In the genomic region with DNA sequence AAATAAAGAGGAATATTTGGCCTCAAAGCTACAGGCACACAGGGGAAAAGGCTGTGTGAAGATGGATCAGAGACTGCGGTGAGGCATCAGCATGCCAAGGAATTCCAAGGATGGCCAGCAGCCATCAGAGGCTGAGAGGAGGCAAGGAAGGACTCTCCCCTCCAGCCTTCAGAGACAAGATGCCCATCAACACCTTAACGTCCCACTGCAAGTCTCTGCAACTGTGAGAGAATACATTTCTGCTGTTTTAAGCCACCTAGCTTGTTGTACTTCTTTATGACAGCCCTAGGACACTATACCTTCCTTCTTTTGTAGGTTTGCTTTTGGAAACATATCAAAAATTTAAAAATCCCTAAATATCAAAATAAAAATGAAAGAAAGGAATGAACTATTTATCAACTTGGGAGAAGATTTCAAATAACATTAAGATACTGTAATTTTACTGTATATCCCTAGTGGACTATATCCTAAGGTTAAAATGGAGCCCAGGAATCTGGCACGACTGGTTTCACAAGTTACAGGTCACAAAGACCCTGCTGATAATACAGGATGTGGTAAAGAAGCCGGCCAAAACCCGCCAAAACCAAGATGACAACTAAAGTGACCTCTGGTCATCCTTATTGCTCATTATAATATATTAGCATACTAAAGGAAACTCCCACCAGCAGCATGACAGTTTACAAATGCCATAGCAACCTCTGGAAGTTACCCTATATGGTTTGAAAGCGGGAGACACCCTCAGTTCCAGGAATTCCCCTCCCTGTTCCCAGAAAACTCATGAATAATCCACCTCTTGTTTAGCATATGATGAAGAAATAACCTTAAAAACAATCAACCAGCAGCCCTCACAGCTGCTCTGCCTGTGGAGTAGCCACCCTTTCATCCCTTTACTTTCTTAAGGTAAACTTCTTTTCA, we compare ENCODE assay signal across 12 cellular contexts.
DNase-seq lines count a peak whose midpoint lies in the region; ATAC-seq and TF ChIP-seq lines count a peak whose summit lies in the region.
"Had no signal": no experiment of that assay in that cellular context is flagged by ENCODE, and none has a peak within 500 bp of the region (broad histone marks: within the 10 kb centered on the region; RNA-seq: fewer than 3 reads in every experiment).

No MANE protein-coding gene starts in this region.

- POLR2A ChIA-PET in activated CD4-positive, alpha-beta T cell treated with anti-CD3 and anti-CD28 coated beads, Interleukin-2, amount 10 ng/mL, durations not matched to agents 7 days and 5 days (lab: Charles Lee), result no interaction called here

- H3K4me1 ChIP-seq in osteoblast (ENCODE audit: insufficient read depth, low read length) (no peaks in the 10 kb centered on the region), uterus (no peaks in the 10 kb centered on the region)

- no peaks in the 10 kb centered on the region for H3K9me3 Mint-ChIP-seq in activated CD4-positive, alpha-beta T cell treated with anti-CD3 and anti-CD28 coated beads, Interleukin-2, amount 10 ng/mL, durations not matched to agents 7 days and 5 days

- H3K4me3 ChIP-seq in epithelial cell of esophagus (ENCODE audit: low read length) (no peak overlapping the region), osteoblast (ENCODE audit: insufficient read depth, low read length) (no peak overlapping the region), uterus (no peak overlapping the region)

- H3K9me3 ChIP-seq in osteoblast (ENCODE audit: low read depth, low read length), result no peaks in the 10 kb centered on the region
- H3K9me3 ChIP-seq in uterus, result no peaks in the 10 kb centered on the region

- ATAC-seq in GM19467 (IDR thresholded peaks at IDR 0.05; ENCODE audit: unreplicated experiment), result no peak
- ATAC-seq: SK-N-SH treated with all-trans-retinoic acid at 6 μM for 48 hours had no signal

- no peak overlapping the region for H3K27ac ChIP-seq in osteoblast (ENCODE audit: low read depth, low read length)
- no peak overlapping the region for H3K27ac ChIP-seq in uterus

- no peak overlapping the region for H3K4me3 Mint-ChIP-seq in activated CD4-positive, alpha-beta T cell treated with anti-CD3 and anti-CD28 coated beads, Interleukin-2, amount 10 ng/mL, durations not matched to agents 7 days and 5 days

- H3K36me3 Mint-ChIP-seq in activated CD4-positive, alpha-beta T cell treated with anti-CD3 and anti-CD28 coated beads, Interleukin-2, amount 10 ng/mL, durations not matched to agents 7 days and 5 days (ENCODE audit: low read depth), result no peaks in the 10 kb centered on the region
- H3K36me3 Mint-ChIP-seq: IgD-negative memory B cell had no signal

- TF ChIP-seq POLR2A in uterus (IDR thresholded peaks at IDR 0.05), result no peak

- TF ChIP-seq CTCF in epithelial cell of esophagus (IDR thresholded peaks at IDR 0.05; ENCODE audit: insufficient read depth, low read depth, low read length, missing control alignments) (no peak), osteoblast (IDR thresholded peaks at IDR 0.05; ENCODE audit: extremely low read depth, low read depth, low read length) (no peak), uterus (IDR thresholded peaks at IDR 0.05) (no peak)

- H2AFZ ChIP-seq in osteoblast (ENCODE audit: low read length), result peak overlapping the region; percentile 56

- H3K4me2 ChIP-seq in osteoblast (ENCODE audit: insufficient read depth, low read length), result no peak overlapping the region

- no peaks in the 10 kb centered on the region for H4K20me1 ChIP-seq in osteoblast (ENCODE audit: insufficient read depth, low read length)

- intact Hi-C loops in uterus (cut with DNase I; ENCODE audit: low total_unique reads), result no loop called here

- H3K27ac Mint-ChIP-seq in activated CD4-positive, alpha-beta T cell treated with anti-CD3 and anti-CD28 coated beads, Interleukin-2, amount 10 ng/mL, durations not matched to agents 7 days and 5 days, result no peak overlapping the region
- H3K27ac Mint-ChIP-seq: IgD-negative memory B cell had no signal

- peak; percentile 13 for DNase-seq in ELR (ENCODE audit: low read depth)
- peak; percentile 69 for DNase-seq in NCI-H226
- DNase-seq in epithelial cell of esophagus (ENCODE audit: low read depth), result peak; percentile 86
- no peak for DNase-seq in osteoblast (ENCODE audit: insufficient read length, low spot score, missing footprints)
- no peak for DNase-seq in activated CD4-positive, alpha-beta T cell treated with anti-CD3 and anti-CD28 coated beads for 4 hours
- DNase-seq in activated CD4-positive, alpha-beta T cell treated with anti-CD3 and anti-CD28 coated beads, Interleukin-2, amount 10 ng/mL, durations not matched to agents 7 days and 5 days, result no peak
- no peak for DNase-seq in uterus
- DNase-seq: COR-L47, NCI-H524 treated with DMSO at 0.1 percent for 48 hours had no signal

- H3K79me2 ChIP-seq in osteoblast (ENCODE audit: insufficient read depth, low read length), result no peaks in the 10 kb centered on the region

- H3K27me3 ChIP-seq in osteoblast (ENCODE audit: insufficient read depth, low read length) (no peaks in the 10 kb centered on the region), uterus (no peaks in the 10 kb centered on the region)

- peaks cover 6% of the 10 kb centered on the region for H3K27me3 Mint-ChIP-seq in activated CD4-positive, alpha-beta T cell treated with anti-CD3 and anti-CD28 coated beads, Interleukin-2, amount 10 ng/mL, durations not matched to agents 7 days and 5 days
- H3K27me3 Mint-ChIP-seq: IgD-negative memory B cell had no signal

- H3K36me3 ChIP-seq in osteoblast (ENCODE audit: insufficient read depth, low read length) (no peaks in the 10 kb centered on the region), uterus (no peaks in the 10 kb centered on the region)

- H3K4me1 Mint-ChIP-seq in activated CD4-positive, alpha-beta T cell treated with anti-CD3 and anti-CD28 coated beads, Interleukin-2, amount 10 ng/mL, durations not matched to agents 7 days and 5 days, result no peaks in the 10 kb centered on the region

- CTCF ChIA-PET in activated CD4-positive, alpha-beta T cell treated with anti-CD3 and anti-CD28 coated beads, Interleukin-2, amount 10 ng/mL, durations not matched to agents 7 days and 5 days (lab: Charles Lee), result interaction anchor here (0.6 kb wide), 1 partner anchor 1302 kb away, joined by 3 read pairs; no protein-coding TSS in a partner anchor

Comparison
In these comparisons a context has a peak if more than half of its experiments do, and no peak if none do; other contexts are left out.
1. DNase-seq: peak in ELR (single experiment), NCI-H226 (single experiment) and epithelial cell of esophagus (single experiment); none in osteoblast (single experiment), activated CD4-positive, alpha-beta T cell treated with anti-CD3 and anti-CD28 coated beads for 4 hours (0 of 2), activated CD4-positive, alpha-beta T cell treated with anti-CD3 and anti-CD28 coated beads, Interleukin-2, amount 10 ng/mL, durations not matched to agents 7 days and 5 days (single experiment) and uterus (0 of 2).